In the genomic region with DNA sequence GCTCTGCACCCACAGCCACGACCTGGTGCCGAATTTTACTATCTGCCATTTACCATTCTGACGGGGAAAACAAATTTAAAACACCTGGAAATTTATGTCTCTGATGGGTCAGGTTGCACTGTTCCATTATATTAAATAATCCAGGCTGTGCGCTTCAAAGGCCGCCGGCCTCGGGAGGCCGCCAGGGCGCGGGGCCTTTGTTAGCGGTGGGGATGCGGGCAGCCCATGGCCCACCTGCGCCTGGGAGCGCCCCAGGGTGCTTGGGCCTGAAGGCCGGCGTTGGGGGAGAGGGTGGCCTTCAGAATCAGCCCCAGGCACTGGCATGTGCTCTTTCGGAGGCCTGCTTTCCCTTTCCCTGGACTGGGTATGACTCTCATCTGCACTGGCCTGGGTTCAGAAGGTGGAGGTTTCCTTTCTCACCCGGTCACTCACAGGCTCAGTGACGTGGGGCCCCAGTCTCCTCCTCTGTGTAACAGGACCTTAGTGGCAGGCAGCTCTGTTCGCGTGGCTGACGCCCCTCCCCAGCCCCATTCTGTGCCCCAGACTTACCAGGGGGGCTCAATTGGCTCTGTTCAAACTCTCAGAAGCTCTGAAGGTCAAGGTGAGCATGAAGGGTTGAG, we compare ENCODE assay signal across 8 cellular contexts.
"Had no signal": no experiment of that assay in that cellular context is flagged by ENCODE, and none has a peak within 500 bp of the region (broad histone marks: within the 10 kb centered on the region; RNA-seq: fewer than 3 reads in every experiment).

No MANE protein-coding gene starts in this region.

- H3K4me1 ChIP-seq: HAP-1 had no signal

- H3K36me3 Mint-ChIP-seq: IgD-negative memory B cell had no signal

- ATAC-seq: GM23338, HCT116, HepG2 had no signal

- H3K4me3 Mint-ChIP-seq: GM23338, HFFc6, IgD-negative memory B cell had no signal

- DNase-seq: H7, HFFc6 had no signal

- H3K27ac ChIP-seq: HL-60 had no signal

- H3K36me3 ChIP-seq: HAP-1 had no signal

- H3K4me3 ChIP-seq: GM23338, HAP-1 had no signal

- H3K9me3 ChIP-seq: HAP-1 had no signal

- H3K4me2 ChIP-seq: GM23338 had no signal

- H3K9me3 Mint-ChIP-seq: GM23338, HFFc6, IgD-negative memory B cell had no signal

- H3K27ac Mint-ChIP-seq: GM23338, HFFc6, IgD-negative memory B cell had no signal

- FAIRE-seq: HepG2 had no signal

- H3K27me3 Mint-ChIP-seq: IgD-negative memory B cell had no signal
